Comparison of ENCODE assay signal across 12 cellular contexts in genomic region chr1:145785481-145785880, GRCh38. TPM values are rescaled to one million over a fixed set of nuclear protein-coding genes. Genes with fewer than 3 reads are reported as not detected.
DNase-seq lines count a peak whose midpoint lies in the region; ATAC-seq and TF ChIP-seq lines count a peak whose summit lies in the region.
"Had no signal": no experiment of that assay in that cellular context is flagged by ENCODE, and none has a peak within 500 bp of the region (broad histone marks: within the 10 kb centered on the region; RNA-seq: fewer than 3 reads in every experiment).

No MANE protein-coding gene starts in this region.

- H3K27ac ChIP-seq in left ventricle myocardium inferior (replicated peaks) (peak overlapping the region; percentile 72), right cardiac atrium (ENCODE audit: low read length) (no peak overlapping the region), mammary epithelial cell (ENCODE audit: insufficient read depth, low read depth, low read length) (no peak overlapping the region), mesendoderm (ENCODE audit: low read depth, low read length) (peak overlapping the region; percentile 47)

- H4K5ac ChIP-seq in mesendoderm (ENCODE audit: low read length), result no peak overlapping the region

- in situ Hi-C loops in mammary epithelial cell (cut with MboI; ENCODE audit: low sequenced_read_pairs in 2 of 2), result loop anchor here in 1 of 2 donors (5.0 kb wide), 1 partner anchor 52 kb away; no protein-coding TSS in a partner anchor

- H3K23ac ChIP-seq in mesendoderm (ENCODE audit: low read length), result no peak overlapping the region

- H3K9ac ChIP-seq in mammary epithelial cell (ENCODE audit: insufficient read depth, low read length), result no peak overlapping the region
- no peak overlapping the region for H3K9ac ChIP-seq in mesendoderm (ENCODE audit: low read length)

- TF ChIP-seq CTCF in left ventricle myocardium inferior (IDR thresholded peaks at IDR 0.05; ENCODE audit: borderline replicate concordance), result no peak
- no peak for TF ChIP-seq CTCF in mammary epithelial cell (conservative IDR thresholded peaks at IDR 0.05 in 1 of 2, IDR thresholded peaks at IDR 0.05 in 1 of 2; ENCODE audit: extremely low read depth in 1 of 2, insufficient read depth in 1 of 2, low read depth in 1 of 2, low read length in 2 of 2)

- H3K9me3 ChIP-seq in left ventricle myocardium inferior (replicated peaks) (no peaks in the 10 kb centered on the region), right cardiac atrium (ENCODE audit: control insufficient read depth, low read length) (no peaks in the 10 kb centered on the region), mammary epithelial cell (replicated peaks; ENCODE audit: insufficient read depth, low read length) (no peaks in the 10 kb centered on the region)

- H3K4me2 ChIP-seq in mammary epithelial cell (ENCODE audit: insufficient read depth, low read depth, low read length), result peak overlapping the region; percentile 63
- H3K4me2 ChIP-seq in mesendoderm (ENCODE audit: low read length), result no peak overlapping the region

- H3K79me1 ChIP-seq in mesendoderm (ENCODE audit: low read length), result no peaks in the 10 kb centered on the region

- peaks cover 9% of the 10 kb centered on the region for H3K36me3 ChIP-seq in left ventricle myocardium inferior
- peaks cover 3% of the 10 kb centered on the region for H3K36me3 ChIP-seq in mammary epithelial cell (ENCODE audit: insufficient read depth, low read length)
- no peaks in the 10 kb centered on the region for H3K36me3 ChIP-seq in mesendoderm (ENCODE audit: control insufficient read depth, insufficient read depth, low read length)

- no peaks in the 10 kb centered on the region for H3K27me3 ChIP-seq in left ventricle myocardium inferior (ENCODE audit: low read depth)
- H3K27me3 ChIP-seq in right cardiac atrium (ENCODE audit: control insufficient read depth, insufficient read depth), result no peaks in the 10 kb centered on the region
- no peaks in the 10 kb centered on the region for H3K27me3 ChIP-seq in mammary epithelial cell (ENCODE audit: insufficient read depth, low read length)
- no peaks in the 10 kb centered on the region for H3K27me3 ChIP-seq in mesendoderm (ENCODE audit: insufficient read depth, low read length, poor library complexity)

- DNase-seq in left ventricle myocardium inferior (no peak), right cardiac atrium (no peak), mammary epithelial cell (peak; percentile 17), mesendoderm (no peak), DMS 273 (lab: John Stamatoyannopoulos, UW; ENCODE audit: unreplicated experiment) (no peak), SHP77 (lab: John Stamatoyannopoulos, UW) (no peak), A172 (ENCODE audit: low spot score) (no peak)
- DNase-seq: AML-193; hippocampal formation; NCI-H146; stimulated activated CD4-positive, alpha-beta T cell treated with anti-CD3 and anti-CD28 coated beads, Interleukin-2, amount 100 ng/mL, for 48 hours had no signal

- no peak overlapping the region for H2BK120ac ChIP-seq in mesendoderm (ENCODE audit: low read depth, low read length)

- 69% methylated on average over 2 of the region's 2 CpGs for WGBS in right cardiac atrium
- WGBS in mammary epithelial cell (ENCODE audit: low coverage, missing lambda C conversion rate), result 75% methylated on average over 2 of the region's 2 CpGs
- no CpG with 5 or more reads among the region's 2 CpGs for WGBS in mesendoderm (ENCODE audit: extremely low coverage, insufficient coverage, low lambda C conversion rate)

- H2AK5ac ChIP-seq in mesendoderm (ENCODE audit: low read length), result no peak overlapping the region

- CTCF ChIA-PET in mammary epithelial cell (lab: Charles Lee; ENCODE audit: low non-redundant PET), result no interaction called here

- no peak overlapping the region for H3K4me3 ChIP-seq in left ventricle myocardium inferior
- H3K4me3 ChIP-seq in right cardiac atrium (ENCODE audit: low read length), result no peak overlapping the region
- H3K4me3 ChIP-seq in mammary epithelial cell (replicated peaks in 1 of 3; ENCODE audit: insufficient read depth in 1 of 3, low read depth in 2 of 3, low read length in 3 of 3), result no peak overlapping the region
- H3K4me3 ChIP-seq in mesendoderm (ENCODE audit: low read length), result no peak overlapping the region

- H2BK15ac ChIP-seq in mesendoderm (replicated peaks; ENCODE audit: low read depth), result no peak overlapping the region

- H3K4me1 ChIP-seq in left ventricle myocardium inferior (peaks cover 57% of the 10 kb centered on the region), right cardiac atrium (ENCODE audit: control insufficient read depth, insufficient read depth, low read length) (peaks cover 3% of the 10 kb centered on the region), mammary epithelial cell (ENCODE audit: insufficient read depth, low read length) (peaks cover 25% of the 10 kb centered on the region), mesendoderm (ENCODE audit: control insufficient read depth, low read depth, low read length) (peaks cover 5% of the 10 kb centered on the region)

- no peak overlapping the region for H3K18ac ChIP-seq in mesendoderm (ENCODE audit: low read length)

- no peaks in the 10 kb centered on the region for H4K20me1 ChIP-seq in mammary epithelial cell (ENCODE audit: insufficient read depth, low read length)

- H3K56ac ChIP-seq in mesendoderm (ENCODE audit: low read length), result no peak overlapping the region

- no peak overlapping the region for H4K8ac ChIP-seq in mesendoderm (ENCODE audit: low read depth, low read length)

- H2AFZ ChIP-seq in mammary epithelial cell (ENCODE audit: low read depth, low read length), result peak overlapping the region; percentile 10

- intact Hi-C loops in left ventricle myocardium inferior (cut with micrococcal nuclease), result no loop called here
- intact Hi-C loops in right cardiac atrium (cut with DNase I), result no loop called here
- intact Hi-C loops in mammary epithelial cell (cut with micrococcal nuclease), result no loop called here

- no TSS peak for BruUV-seq in mammary epithelial cell (replicated peaks; lab: Mats Ljungman, UMichigan)

- H3K4ac ChIP-seq in mesendoderm (ENCODE audit: low read depth, low read length), result no peak overlapping the region

- H2BK5ac ChIP-seq in mesendoderm (ENCODE audit: low read length), result no peak overlapping the region

- ATAC-seq in right cardiac atrium (no peak), GM21737 (IDR thresholded peaks at IDR 0.05; ENCODE audit: unreplicated experiment) (no peak)

- dilution Hi-C loops in mammary epithelial cell (cut with HindIII; ENCODE audit: low sequenced_read_pairs), result no loop called here

- H3K79me2 ChIP-seq in mammary epithelial cell (ENCODE audit: insufficient read depth, low read length) (no peaks in the 10 kb centered on the region), mesendoderm (ENCODE audit: control insufficient read depth, insufficient read depth, low read length) (no peaks in the 10 kb centered on the region)

RNA-seq across cellular contexts. Expression of gene RNF115, which starts 38.4 kb away (rescaled TPM):
- total RNA-seq in left ventricle myocardium inferior (51.1 TPM), right cardiac atrium (10 to 100 TPM; 38.6 to 53.0 (median 42.7) TPM), mammary epithelial cell (10 to 100 TPM; 11.1 to 12.0 TPM)
- polyA plus RNA-seq in right cardiac atrium (26.4 TPM), mammary epithelial cell (5.6 TPM)
- polyA minus RNA-seq in mammary epithelial cell, result 4.1 TPM
- 11.8 TPM for polyA plus RNA-seq in mesendoderm (2013, experiment 1 of 2)
- 11.8 TPM for polyA plus RNA-seq in mesendoderm (2013, experiment 2 of 2)
- 19.9 and 23.1 TPM in 2 replicates for total RNA-seq in A172 (2014; rRNA removed; shearing (Covaris generic))

RNA-seq across cellular contexts. Expression of gene POLR3C, which starts 38.5 kb away (rescaled TPM):
- total RNA-seq in left ventricle myocardium inferior, result 13.4 TPM
- total RNA-seq in right cardiac atrium, result 10 to 100 TPM; 14.7 to 15.9 (median 14.8) TPM
- polyA plus RNA-seq in right cardiac atrium, result 8.7 TPM
- 10 to 100 TPM; 36.2 to 44.3 TPM for total RNA-seq in mammary epithelial cell
- polyA plus RNA-seq in mammary epithelial cell, result 36.6 TPM
- 38.2 TPM for polyA minus RNA-seq in mammary epithelial cell
- polyA plus RNA-seq in mesendoderm (2013, experiment 1 of 2), result 27.9 TPM
- 27.1 TPM for polyA plus RNA-seq in mesendoderm (2013, experiment 2 of 2)
- 50.4 and 63.0 TPM in 2 replicates for total RNA-seq in A172 (2014; rRNA removed; shearing (Covaris generic))

RNA-seq across cellular contexts. Expression of gene NUDT17, which starts 59.9 kb away (rescaled TPM):
- total RNA-seq in left ventricle myocardium inferior (2.2 TPM), right cardiac atrium (1 to 10 TPM; 4.1 to 7.2 (median 5.1) TPM), mammary epithelial cell (1 to 10 TPM; 2.7 to 4.3 TPM)
- polyA plus RNA-seq in right cardiac atrium (5.8 TPM), mammary epithelial cell (2.5 TPM)
- polyA minus RNA-seq in mammary epithelial cell, result not detected
- polyA plus RNA-seq in mesendoderm (2013, experiment 1 of 2), result 3.1 TPM
- 3.7 TPM for polyA plus RNA-seq in mesendoderm (2013, experiment 2 of 2)
- total RNA-seq in A172 (2014; rRNA removed; shearing (Covaris generic)), result 2.7 and 8.2 TPM in 2 replicates

Comparison
In these comparisons a context has a peak if more than half of its experiments do, and no peak if none do; other contexts are left out.
1. H3K27ac ChIP-seq: peak in left ventricle myocardium inferior (single experiment) and mesendoderm (single experiment); none in right cardiac atrium (single experiment) and mammary epithelial cell (single experiment).